In genomic region chr6:28727559-28728211, GRCh38 we compare ENCODE assay signal across 13 cellular contexts.
A peak's percentile ranks its signal among the peaks of the same experiment; 100 is the strongest.
DNase-seq lines count a peak whose midpoint lies in the region; ATAC-seq and TF ChIP-seq lines count a peak whose summit lies in the region.
"Had no signal": no experiment of that assay in that cellular context is flagged by ENCODE, and none has a peak within 500 bp of the region (broad histone marks: within the 10 kb centered on the region; RNA-seq: fewer than 3 reads in every experiment).

No MANE protein-coding gene starts in this region.

- H3K27me3 ChIP-seq in spleen (replicated peaks in 1 of 7) = peaks cover 0 to 98% (median 6%) of the 10 kb centered on the region in 7 donors
- peaks cover 2% of the 10 kb centered on the region for H3K27me3 ChIP-seq in right cardiac atrium (ENCODE audit: control insufficient read depth, insufficient read depth)

- no peak for TF ChIP-seq POLR2A in spleen (IDR thresholded peaks at IDR 0.05)

- intact Hi-C loops in spleen (cut with DNase I; ENCODE audit: low total_unique reads) (no loop called here), right cardiac atrium (cut with DNase I) (no loop called here)

- WGBS in spleen, 5 donors = 67 to 81% (median 74%) methylated on average over 9 of the region's 9 CpGs
- WGBS in right cardiac atrium = 77% methylated on average over 9 of the region's 9 CpGs

- peaks cover 18% of the 10 kb centered on the region for H3K4me1 Mint-ChIP-seq in activated naive CD4-positive, alpha-beta T cell treated with anti-CD3 and anti-CD28 coated beads, Interleukin-2, amount 50 U/mL, for 24 hours
- peaks cover 18% of the 10 kb centered on the region for H3K4me1 Mint-ChIP-seq in central memory CD8-positive, alpha-beta T cell
- H3K4me1 Mint-ChIP-seq in stimulated activated naive B cell treated with anti-CD40 and anti-IgM and Interleukin-4, amounts not matched to agents 10 μg/mL and 1 μg/mL and 100 μg/mL, for 72 hours = peaks cover 8 to 15% of the 10 kb centered on the region in 2 donors

- peak overlapping the region; percentile 38 for H3K4me3 Mint-ChIP-seq in activated naive CD4-positive, alpha-beta T cell treated with anti-CD3 and anti-CD28 coated beads, Interleukin-2, amount 50 U/mL, for 24 hours
- peak overlapping the region; percentile 88 for H3K4me3 Mint-ChIP-seq in central memory CD8-positive, alpha-beta T cell
- peak overlapping the region; percentile 85 to 96 for H3K4me3 Mint-ChIP-seq in stimulated activated naive B cell treated with anti-CD40 and anti-IgM and Interleukin-4, amounts not matched to agents 10 μg/mL and 1 μg/mL and 100 μg/mL, for 72 hours

- peaks cover 71% of the 10 kb centered on the region for H3K27me3 Mint-ChIP-seq in activated naive CD4-positive, alpha-beta T cell treated with anti-CD3 and anti-CD28 coated beads, Interleukin-2, amount 50 U/mL, for 24 hours
- peaks cover 98% of the 10 kb centered on the region for H3K27me3 Mint-ChIP-seq in central memory CD8-positive, alpha-beta T cell
- peaks cover 70 to 73% of the 10 kb centered on the region in 2 donors for H3K27me3 Mint-ChIP-seq in stimulated activated naive B cell treated with anti-CD40 and anti-IgM and Interleukin-4, amounts not matched to agents 10 μg/mL and 1 μg/mL and 100 μg/mL, for 72 hours

- H3K27ac Mint-ChIP-seq in activated naive CD4-positive, alpha-beta T cell treated with anti-CD3 and anti-CD28 coated beads, Interleukin-2, amount 50 U/mL, for 24 hours = no peak overlapping the region
- H3K27ac Mint-ChIP-seq in central memory CD8-positive, alpha-beta T cell (ENCODE audit: low read depth) = peak overlapping the region; percentile 96
- H3K27ac Mint-ChIP-seq in stimulated activated naive B cell treated with anti-CD40 and anti-IgM and Interleukin-4, amounts not matched to agents 10 μg/mL and 1 μg/mL and 100 μg/mL, for 72 hours = no peak overlapping the region

- no peak for DNase-seq in activated naive CD4-positive, alpha-beta T cell treated with anti-CD3 and anti-CD28 coated beads, Interleukin-2, amount 50 U/mL, for 16 hours
- DNase-seq in NOMO-1 (lab: John Stamatoyannopoulos, UW; ENCODE audit: unreplicated experiment in 2 of 2) = peak; percentile 51 to 78
- DNase-seq in central memory CD8-positive, alpha-beta T cell (ENCODE audit: low spot score in 2 of 2) = no peak
- no peak for DNase-seq in stimulated activated naive B cell treated with anti-CD40 and anti-IgM and Interleukin-4, amounts not matched to agents 10 μg/mL and 1 μg/mL and 100 μg/mL, for 72 hours
- DNase-seq in omental fat pad (ENCODE audit: low spot score) = no peak
- no peak for DNase-seq in spleen
- DNase-seq in right cardiac atrium = no peak
- DNase-seq: esophagus squamous epithelium, NCI-H510A had no signal

- TF ChIP-seq CTCF in omental fat pad (IDR thresholded peaks at IDR 0.05) = no peak
- no peak for TF ChIP-seq CTCF in spleen (IDR thresholded peaks at IDR 0.05 in 8 of 11, conservative IDR thresholded peaks at IDR 0.05 in 3 of 11)

- peaks cover under 1% of the 10 kb centered on the region for H3K36me3 Mint-ChIP-seq in activated naive CD4-positive, alpha-beta T cell treated with anti-CD3 and anti-CD28 coated beads, Interleukin-2, amount 50 U/mL, for 24 hours
- H3K36me3 Mint-ChIP-seq in central memory CD8-positive, alpha-beta T cell (ENCODE audit: insufficient read depth) = peaks cover 24% of the 10 kb centered on the region
- peaks cover 2 to 10% of the 10 kb centered on the region in 2 donors for H3K36me3 Mint-ChIP-seq in stimulated activated naive B cell treated with anti-CD40 and anti-IgM and Interleukin-4, amounts not matched to agents 10 μg/mL and 1 μg/mL and 100 μg/mL, for 72 hours

- no peaks in the 10 kb centered on the region for H3K36me3 ChIP-seq in spleen
- H3K36me3 ChIP-seq: esophagus squamous epithelium, prostate gland, WERI-Rb-1 had no signal

- H3K27ac ChIP-seq in spleen = no peak overlapping the region
- no peak overlapping the region for H3K27ac ChIP-seq in right cardiac atrium (ENCODE audit: low read length)
- H3K27ac ChIP-seq: C4-2B, esophagus squamous epithelium, WERI-Rb-1 had no signal

- peaks cover 0 to 7% (median 0%) of the 10 kb centered on the region in 8 donors for H3K9me3 ChIP-seq in spleen
- peaks cover 1% of the 10 kb centered on the region for H3K9me3 ChIP-seq in right cardiac atrium (ENCODE audit: control insufficient read depth, low read length)
- H3K9me3 ChIP-seq: esophagus squamous epithelium, prostate gland had no signal

- peaks cover 24% of the 10 kb centered on the region for H3K9me3 Mint-ChIP-seq in activated naive CD4-positive, alpha-beta T cell treated with anti-CD3 and anti-CD28 coated beads, Interleukin-2, amount 50 U/mL, for 24 hours
- H3K9me3 Mint-ChIP-seq in central memory CD8-positive, alpha-beta T cell = peaks cover 6% of the 10 kb centered on the region
- H3K9me3 Mint-ChIP-seq in stimulated activated naive B cell treated with anti-CD40 and anti-IgM and Interleukin-4, amounts not matched to agents 10 μg/mL and 1 μg/mL and 100 μg/mL, for 72 hours = peaks cover 3 to 5% of the 10 kb centered on the region in 2 donors

- H3K4me3 ChIP-seq in spleen (no peak overlapping the region), right cardiac atrium (ENCODE audit: low read length) (no peak overlapping the region)

- ATAC-seq in central memory CD8-positive, alpha-beta T cell (replicated peaks; ENCODE audit: extremely low read depth, poor library complexity, severe bottlenecking) = no peak
- no peak for ATAC-seq in stimulated activated naive B cell treated with anti-CD40 and anti-IgM and Interleukin-4, amounts not matched to agents 10 μg/mL and 1 μg/mL and 100 μg/mL, for 72 hours (replicated peaks)
- ATAC-seq in omental fat pad (ENCODE audit: low FRiP score) (no peak), right cardiac atrium (no peak)

- H3K4me1 ChIP-seq in spleen = peaks cover 0 to 9% (median 0%) of the 10 kb centered on the region in 6 donors
- H3K4me1 ChIP-seq in right cardiac atrium (ENCODE audit: control insufficient read depth, insufficient read depth, low read length) = no peaks in the 10 kb centered on the region
- H3K4me1 ChIP-seq: prostate gland had no signal

Comparison
In these comparisons a context has a peak if more than half of its experiments do, and no peak if none do; other contexts are left out.
1. H3K4me3 Mint-ChIP-seq: peak in every context shown above with its lines; median percentile 90 in stimulated activated naive B cell treated with anti-CD40 and anti-IgM and Interleukin-4, amounts not matched to agents 10 μg/mL and 1 μg/mL and 100 μg/mL, for 72 hours; 88 in central memory CD8-positive, alpha-beta T cell; 38 in activated naive CD4-positive, alpha-beta T cell treated with anti-CD3 and anti-CD28 coated beads, Interleukin-2, amount 50 U/mL, for 24 hours.
2. DNase-seq: peak in NOMO-1 (2 of 2); none in activated naive CD4-positive, alpha-beta T cell treated with anti-CD3 and anti-CD28 coated beads, Interleukin-2, amount 50 U/mL, for 16 hours (single experiment), central memory CD8-positive, alpha-beta T cell (0 of 2), stimulated activated naive B cell treated with anti-CD40 and anti-IgM and Interleukin-4, amounts not matched to agents 10 μg/mL and 1 μg/mL and 100 μg/mL, for 72 hours (single experiment), omental fat pad (single experiment), spleen (single experiment) and right cardiac atrium (0 of 3).